20 cellular contexts compared by ENCODE assay signal in the genomic region with DNA sequence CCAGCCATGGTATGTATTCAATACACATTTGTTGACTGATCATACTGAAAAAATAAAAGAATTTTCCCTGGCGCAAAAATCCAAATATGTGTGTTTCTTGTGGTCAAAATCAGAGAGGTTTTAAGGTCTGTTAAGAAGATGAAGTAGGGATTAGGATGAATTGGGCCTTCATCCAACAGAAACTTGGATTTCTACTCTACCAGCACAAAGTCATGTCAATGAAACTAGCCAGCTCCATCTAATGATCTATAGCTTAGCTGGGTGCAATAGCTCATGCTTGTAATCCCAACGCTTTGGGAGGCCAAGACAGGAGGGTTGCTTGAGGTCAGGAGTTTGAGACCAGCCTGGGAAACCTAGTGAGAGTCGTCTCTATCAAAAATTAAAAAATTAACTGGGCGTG.
"Had no signal": no experiment of that assay in that cellular context is flagged by ENCODE, and none has a peak within 500 bp of the region (broad histone marks: within the 10 kb centered on the region; RNA-seq: fewer than 3 reads in every experiment).

No MANE protein-coding gene starts in this region.

- H3K27me3 ChIP-seq: SJCRH30 had no signal

- H3K4me3 ChIP-seq: SJCRH30 had no signal

- FAIRE-seq: HTR-8/SVneo had no signal

- DNase-seq: KBM-7, MV-4-11, NCI-H1048, NCI-H1105, NCI-H1417, NCI-H1436 treated with DMSO at 0.1 percent for 48 hours, NCI-H1694, NCI-H187 treated with DMSO at 0.1 percent for 48 hours, NCI-H2029 treated with DMSO at 0.1 percent for 48 hours, NCI-H2171 treated with DMSO at 0.1 percent for 48 hours, NCI-H345, NCI-H524, NCI-H526 treated with DMSO at 0.1 percent for 48 hours, NCI-H748 treated with DMSO at 0.1 percent for 48 hours, SHP77 treated with DMSO at 0.1 percent for 48 hours, SJCRH30 had no signal

- H3K9me3 ChIP-seq: SJCRH30 had no signal

- H3K27ac ChIP-seq: HL-60, SJCRH30 had no signal

- ATAC-seq: Panc1, Right ventricle myocardium inferior had no signal
